In genomic region chr12:12546314-12546772, GRCh38 we compare ENCODE assay signal across 1 cellular context.
TF ChIP-seq lines count a peak whose summit lies in the region.

No MANE protein-coding gene starts in this region.

TF ChIP-seq in HepG2, 621 proteins besides CTCF, POLR2A, EP300 and RAD21 (continued from another document and continues in another):
- TF ChIP-seq ZNF407 (CRISPR knock-in tag; IDR thresholded peaks at IDR 0.05; ENCODE audit: not compliant biosample characterization): no peak
- TF ChIP-seq ZNF687 (CRISPR knock-in tag; IDR thresholded peaks at IDR 0.05): no peak
- no peak for TF ChIP-seq ZFP36L2 (CRISPR knock-in tag; IDR thresholded peaks at IDR 0.05)
- no peak for TF ChIP-seq ZNF207 (IDR thresholded peaks at IDR 0.05; ENCODE audit: borderline replicate concordance)
- TF ChIP-seq SMAD1 (CRISPR knock-in tag; IDR thresholded peaks at IDR 0.05; ENCODE audit: borderline replicate concordance, low read depth): no peak
- peak; percentile 32; the same call in 1 of the 2 replicates for TF ChIP-seq ZFP37 (CRISPR knock-in tag; IDR thresholded peaks at IDR 0.05; ENCODE audit: borderline replicate concordance)
- no peak for TF ChIP-seq ZNF383 (CRISPR knock-in tag; IDR thresholded peaks at IDR 0.05; ENCODE audit: borderline replicate concordance)
- TF ChIP-seq ZBTB40 (IDR thresholded peaks at IDR 0.05): no peak
- TF ChIP-seq ZBTB40 (CRISPR knock-in tag; IDR thresholded peaks at IDR 0.05): no peak
- no peak for TF ChIP-seq ZNF879 (CRISPR knock-in tag; IDR thresholded peaks at IDR 0.05)
- TF ChIP-seq ZNF574 (CRISPR knock-in tag; IDR thresholded peaks at IDR 0.05): peak; percentile 38; the same call in 1 of the 2 replicates
- TF ChIP-seq SOX6 (IDR thresholded peaks at IDR 0.05): no peak
- peak; percentile 97 for TF ChIP-seq SOX6 (CRISPR knock-in tag; IDR thresholded peaks at IDR 0.05)
- TF ChIP-seq MAX (IDR thresholded peaks at IDR 0.05): peak; percentile 54
- no peak for TF ChIP-seq PRDM15 (CRISPR knock-in tag; IDR thresholded peaks at IDR 0.05)
- TF ChIP-seq ZBTB7B (CRISPR knock-in tag; IDR thresholded peaks at IDR 0.05): no peak
- peak; percentile 81 for TF ChIP-seq PITX1 (CRISPR knock-in tag; IDR thresholded peaks at IDR 0.05)
- no peak for TF ChIP-seq TSC22D2 (CRISPR knock-in tag; IDR thresholded peaks at IDR 0.05; ENCODE audit: borderline replicate concordance)
- TF ChIP-seq NFIB (CRISPR knock-in tag; IDR thresholded peaks at IDR 0.05; ENCODE audit: borderline replicate concordance): no peak; the same call in 1 of the 2 replicates
- no peak for TF ChIP-seq TBL1XR1 (IDR thresholded peaks at IDR 0.05; ENCODE audit: borderline replicate concordance, low read length, partially characterized antibody)
- 0 out of 2 replicates have a peak, but pooled peaks have one; percentile 28 for TF ChIP-seq CREB1 (IDR thresholded peaks at IDR 0.05)
- TF ChIP-seq CREB1 (CRISPR knock-in tag; IDR thresholded peaks at IDR 0.05): peak; percentile 79
- peak; percentile 34; the same call in 1 of the 2 replicates for TF ChIP-seq SMYD3 (CRISPR knock-in tag; IDR thresholded peaks at IDR 0.05)
